Comparison of ENCODE assay signal across 18 cellular contexts in the genomic region with DNA sequence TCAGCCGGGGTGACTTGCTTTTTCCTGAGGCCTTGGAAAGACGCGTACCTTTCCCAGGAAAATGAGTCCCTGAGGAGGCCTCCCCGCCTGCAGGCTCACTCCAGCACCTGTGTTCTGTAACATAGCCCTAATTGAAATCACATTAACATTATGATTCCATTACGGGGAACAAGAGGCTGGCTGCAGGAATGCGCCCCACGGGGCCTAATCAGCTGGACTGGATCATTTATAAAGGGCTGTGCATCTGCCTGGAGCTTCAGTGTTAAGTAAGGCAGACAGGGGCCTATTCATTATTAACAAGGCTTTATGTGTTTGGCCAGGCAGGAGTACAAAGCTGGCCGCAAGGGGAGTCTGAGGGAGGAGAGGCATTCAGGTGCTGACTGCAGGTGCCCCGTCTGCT. TPM values are rescaled to one million over a fixed set of nuclear protein-coding genes. Genes with fewer than 3 reads are reported as not detected.
"Had no signal": no experiment of that assay in that cellular context is flagged by ENCODE, and none has a peak within 500 bp of the region (broad histone marks: within the 10 kb centered on the region; RNA-seq: fewer than 3 reads in every experiment).

No MANE protein-coding gene starts in this region.

- H3K27ac ChIP-seq: ascending aorta, colonic mucosa, foreskin keratinocyte, skin epidermis, tibial nerve, vagina, WERI-Rb-1 had no signal

- H3K4me3 ChIP-seq: ascending aorta, colonic mucosa, skin epidermis, tibial nerve, vagina had no signal

- DNase-seq: activated CD4-positive, alpha-beta T cell treated with anti-CD3 and anti-CD28 coated beads, Interleukin-2, amount 50 U/mL, for 48 hours; activated gamma-delta T cell; colonic mucosa; foreskin keratinocyte; hypothalamus; islet precursor cell; midbrain; nephron progenitor cell; right cardiac atrium; stimulated activated CD4-positive, alpha-beta T cell treated with anti-CD3 and anti-CD28 coated beads, Interleukin-15, amount 100 ng/mL, for 24 hours; stimulated activated CD4-positive, alpha-beta T cell treated with anti-CD3 and anti-CD28 coated beads, Interleukin-2, amount 100 ng/mL, for 48 hours; WERI-Rb-1 had no signal

- H3K9me3 ChIP-seq: ascending aorta, colonic mucosa, vagina had no signal

- H3K27me3 ChIP-seq: ascending aorta, colonic mucosa, tibial nerve, vagina had no signal

- H3K4me1 ChIP-seq: ascending aorta, colonic mucosa, foreskin keratinocyte, tibial nerve, vagina had no signal

- ATAC-seq: foreskin keratinocyte, left lobe of liver, right cardiac atrium had no signal

- H3K36me3 ChIP-seq: ascending aorta, colonic mucosa, tibial nerve, vagina, WERI-Rb-1 had no signal

RNA-seq across cellular contexts. Expression of gene TSPAN18, which starts 41.9 kb away (rescaled TPM):
- total RNA-seq: fibroblast of lung had no signal
